ENCODE assay signal across 15 cellular contexts in the genomic region with DNA sequence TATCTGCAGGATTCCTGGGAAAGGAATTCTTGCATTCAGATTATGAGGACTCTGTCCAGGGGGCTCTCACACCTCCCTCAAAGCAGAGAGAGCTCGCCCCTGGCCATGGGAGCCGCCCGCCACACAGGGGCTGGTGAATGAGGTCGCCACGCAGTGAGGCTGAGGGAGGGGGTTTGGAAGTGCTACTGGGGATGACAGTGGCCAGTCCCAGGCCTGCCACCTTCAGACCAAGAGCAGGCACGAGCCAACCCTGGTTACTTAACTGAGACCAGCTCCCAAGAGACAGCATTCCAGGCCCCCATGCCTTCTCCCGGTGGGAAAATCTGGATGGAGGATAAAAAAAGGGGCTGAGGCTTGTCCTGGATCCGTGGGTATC. TPM values are rescaled to one million over a fixed set of nuclear protein-coding genes. Genes with fewer than 3 reads are reported as not detected.
DNase-seq lines count a peak whose midpoint lies in the region; ATAC-seq, FAIRE-seq and TF ChIP-seq lines count a peak whose summit lies in the region.
"Had no signal": no experiment of that assay in that cellular context is flagged by ENCODE, and none has a peak within 500 bp of the region (broad histone marks: within the 10 kb centered on the region; RNA-seq: fewer than 3 reads in every experiment).

No MANE protein-coding gene starts in this region.

- no peaks in the 10 kb centered on the region for H3K79me1 ChIP-seq in IMR-90 (ENCODE audit: low read depth in 1 of 2, low read length in 2 of 2)

- no peak overlapping the region for H3K23ac ChIP-seq in IMR-90 (ENCODE audit: low read depth, low read length)

- H2BK120ac ChIP-seq in IMR-90 (ENCODE audit: low read depth, low read length), result no peak overlapping the region

- intact Hi-C loops in IMR-90 (cut with micrococcal nuclease), result no loop called here

- no peaks in the 10 kb centered on the region; the same call in 1 of the 2 replicates for H4K20me1 ChIP-seq in IMR-90 (ENCODE audit: insufficient read depth, low read length)

- H2AFZ ChIP-seq in IMR-90 (replicated peaks; ENCODE audit: low read length, poor library complexity), result no peak overlapping the region

- TF ChIP-seq CTCF in IMR-90 (conservative IDR thresholded peaks at IDR 0.05; ENCODE audit: low read depth, low read length) (no peak), tibial nerve (IDR thresholded peaks at IDR 0.05) (no peak), D721Med (IDR thresholded peaks at IDR 0.05; ENCODE audit: insufficient read depth, missing control alignments) (no peak)

- no TSS peak for BruUV-seq in IMR-90 (replicated peaks; lab: Mats Ljungman, UMichigan)

- CTCF ChIA-PET in IMR-90 (lab: Yijun Ruan, JAX), result interaction anchor here (1.0 kb wide), 1 partner anchor 9 kb away, joined by 3 read pairs; no protein-coding TSS in a partner anchor

- no peak overlapping the region for H4K5ac ChIP-seq in IMR-90 (ENCODE audit: low read depth, low read length)

- ATAC-seq in IMR-90 (ENCODE audit: low read depth), result 0 out of 2 replicates have a peak, but pooled peaks have one; percentile 11

- no peak overlapping the region for H3K14ac ChIP-seq in IMR-90 (replicated peaks; ENCODE audit: low read depth, low read length)

- no peak overlapping the region for H3K9ac ChIP-seq in IMR-90 (ENCODE audit: low read depth, low read length)
- H3K9ac ChIP-seq in duodenal mucosa (ENCODE audit: low read depth in 1 of 2, low read length in 2 of 2), result no peak overlapping the region

- in situ Hi-C loops in IMR-90 (cut with MboI; ENCODE audit: low sequenced_read_pairs), result no loop called here

- H3K27me3 ChIP-seq in IMR-90 (ENCODE audit: control insufficient read depth, insufficient read depth, low read length), result no peaks in the 10 kb centered on the region
- no peaks in the 10 kb centered on the region for H3K27me3 ChIP-seq in duodenal mucosa (ENCODE audit: control insufficient read depth in 1 of 2, insufficient read depth in 2 of 2, low read length in 2 of 2)
- no peaks in the 10 kb centered on the region for H3K27me3 ChIP-seq in muscle layer of duodenum (ENCODE audit: low read depth, low read length)
- no peaks in the 10 kb centered on the region for H3K27me3 ChIP-seq in tibial nerve
- H3K27me3 ChIP-seq: SJCRH30 had no signal

- no peak overlapping the region for H3K4me2 ChIP-seq in IMR-90 (ENCODE audit: low read depth, low read length)

- no peak for FAIRE-seq in D721Med (lab: Jason Lieb, UNC)
- FAIRE-seq: GM19239 had no signal

- no peak overlapping the region for H3K56ac ChIP-seq in IMR-90 (ENCODE audit: extremely low read depth, insufficient read depth, low read length)

- 83% methylated on average over 1 of the region's 8 CpGs; no CpG with 5 or more reads in 1 of the 2 experiments for WGBS in IMR-90 (ENCODE audit: extremely low coverage in 2 of 2, insufficient read length in 1 of 2), 2 experiments
- 76 to 85% methylated on average over 8 of the region's 8 CpGs for WGBS in tibial nerve, 2 donors

- TF ChIP-seq RAD21 in IMR-90 (IDR thresholded peaks at IDR 0.05; ENCODE audit: low read length), result no peak

- H2BK20ac ChIP-seq in IMR-90 (ENCODE audit: low read depth, low read length), result no peak overlapping the region

- no peak overlapping the region for H4K91ac ChIP-seq in IMR-90 (ENCODE audit: insufficient read depth, low read depth, low read length)

- TF ChIP-seq POLR2A in IMR-90 (IDR thresholded peaks at IDR 0.05; ENCODE audit: low read depth, low read length) (no peak), tibial nerve (IDR thresholded peaks at IDR 0.05) (no peak)

- H3K9me3 ChIP-seq in IMR-90 (ENCODE audit: control insufficient read depth, insufficient read depth, low read length) (no peaks in the 10 kb centered on the region), duodenal mucosa (ENCODE audit: control insufficient read depth in 1 of 2, low read length in 2 of 2) (no peaks in the 10 kb centered on the region), muscle layer of duodenum (ENCODE audit: control insufficient read depth in 1 of 2, low read length in 2 of 2) (no peaks in the 10 kb centered on the region), tibial nerve (no peaks in the 10 kb centered on the region)
- H3K9me3 ChIP-seq: SJCRH30 had no signal

- H3K4me3 ChIP-seq in IMR-90 (ENCODE audit: insufficient read depth, low read depth, low read length) (no peak overlapping the region), duodenal mucosa (ENCODE audit: low read depth in 1 of 2, low read length in 2 of 2) (no peak overlapping the region), muscle layer of duodenum (ENCODE audit: low read depth in 1 of 2, low read length in 2 of 2) (no peak overlapping the region), tibial nerve (no peak overlapping the region)
- H3K4me3 ChIP-seq: SJCRH30 had no signal

- TF ChIP-seq EP300 in tibial nerve (IDR thresholded peaks at IDR 0.05), result no peak

- H4K8ac ChIP-seq in IMR-90 (ENCODE audit: low read depth in 2 of 2, low read length in 2 of 2), result no peak overlapping the region

- H3K4ac ChIP-seq in IMR-90 (ENCODE audit: low read depth, low read length), result no peak overlapping the region

- H2AK9ac ChIP-seq in IMR-90 (replicated peaks; ENCODE audit: low read depth, low read length, poor library complexity), result no peak overlapping the region

- DNase-seq in IMR-90 (no peak), tibial nerve (ENCODE audit: low spot score in 2 of 2) (no peak), D721Med (ENCODE audit: insufficient read length, low spot score) (no peak), OCI-M1 (lab: John Stamatoyannopoulos, UW) (no peak), SK-N-DZ (ENCODE audit: low spot score) (no peak)
- DNase-seq: EL, KBM-7, MV-4-11, NCI-H1930, NCI-H526 treated with DMSO at 0.1 percent for 48 hours, SJCRH30 had no signal

- peaks cover 20% of the 10 kb centered on the region for H3K36me3 ChIP-seq in IMR-90 (ENCODE audit: control insufficient read depth, insufficient read depth, low read length)
- H3K36me3 ChIP-seq in duodenal mucosa (ENCODE audit: control insufficient read depth in 1 of 2, insufficient read depth in 2 of 2, low read length in 2 of 2), result peaks cover 0 to 13% of the 10 kb centered on the region in 2 donors
- H3K36me3 ChIP-seq in muscle layer of duodenum (ENCODE audit: control insufficient read depth in 1 of 2, insufficient read depth in 2 of 2, low read length in 2 of 2), result peaks cover 4 to 17% of the 10 kb centered on the region in 2 donors
- peaks cover 0 to 43% (median 0%) of the 10 kb centered on the region in 3 donors for H3K36me3 ChIP-seq in tibial nerve

- H2BK15ac ChIP-seq in IMR-90 (ENCODE audit: low read depth, low read length), result no peak overlapping the region

- H3K18ac ChIP-seq in IMR-90 (ENCODE audit: low read depth, low read length), result no peak overlapping the region

- POLR2A ChIA-PET in IMR-90 (lab: Charles Lee; ENCODE audit: unreplicated experiment), result no interaction called here

- no peak overlapping the region for H3K27ac ChIP-seq in IMR-90 (ENCODE audit: insufficient read depth, low read length)
- H3K27ac ChIP-seq in duodenal mucosa (ENCODE audit: low read depth, low read length), result peak overlapping the region; percentile 33
- H3K27ac ChIP-seq in muscle layer of duodenum (ENCODE audit: low read length), result peak overlapping the region; percentile 23
- peak overlapping the region in 3 of 4 donors; percentile 45 to 71 (median 60) for H3K27ac ChIP-seq in tibial nerve
- H3K27ac ChIP-seq: RWPE1, SJCRH30 had no signal

- no peak overlapping the region for H2AK5ac ChIP-seq in IMR-90 (ENCODE audit: low read depth, low read length)

- H3K4me1 ChIP-seq in IMR-90 (ENCODE audit: control insufficient read depth, insufficient read depth, low read length) (no peaks in the 10 kb centered on the region; the same call in 1 of the 2 replicates), duodenal mucosa (ENCODE audit: control insufficient read depth in 1 of 2, insufficient read depth in 2 of 2, low read length in 2 of 2) (peaks cover 37 to 47% of the 10 kb centered on the region in 2 donors), muscle layer of duodenum (ENCODE audit: control insufficient read depth in 1 of 2, insufficient read depth in 2 of 2, low read length in 2 of 2) (peaks cover 8 to 11% of the 10 kb centered on the region in 2 donors), tibial nerve (peaks cover 0 to 60% (median 31%) of the 10 kb centered on the region in 4 donors)

- H3K9me1 ChIP-seq in IMR-90 (ENCODE audit: insufficient read depth, low read length), result peaks cover 8% of the 10 kb centered on the region

- dilution Hi-C loops in IMR-90 (cut with HindIII; ENCODE audit: low sequenced_read_pairs, unreplicated experiment), result no loop called here

- H2BK5ac ChIP-seq in IMR-90 (ENCODE audit: low read depth, low read length, poor library complexity, severe bottlenecking), result no peak overlapping the region

TF ChIP-seq in IMR-90, 13 proteins besides CTCF, POLR2A, EP300 and RAD21 (continues in another document):
- TF ChIP-seq NFE2L2 (IDR thresholded peaks at IDR 0.05; ENCODE audit: low read depth, low read length), result no peak
- TF ChIP-seq, protein P1, sequence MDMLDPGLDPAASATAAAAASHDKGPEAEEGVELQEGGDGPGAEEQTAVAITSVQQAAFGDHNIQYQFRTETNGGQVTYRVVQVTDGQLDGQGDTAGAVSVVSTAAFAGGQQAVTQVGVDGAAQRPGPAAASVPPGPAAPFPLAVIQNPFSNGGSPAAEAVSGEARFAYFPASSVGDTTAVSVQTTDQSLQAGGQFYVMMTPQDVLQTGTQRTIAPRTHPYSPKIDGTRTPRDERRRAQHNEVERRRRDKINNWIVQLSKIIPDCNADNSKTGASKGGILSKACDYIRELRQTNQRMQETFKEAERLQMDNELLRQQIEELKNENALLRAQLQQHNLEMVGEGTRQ (IDR thresholded peaks at IDR 0.05; ENCODE audit: low read depth, low read length), result no peak
- no peak for TF ChIP-seq FOS (IDR thresholded peaks at IDR 0.05; ENCODE audit: low read depth, low read length)
- no peak for TF ChIP-seq CEBPB (IDR thresholded peaks at IDR 0.05; ENCODE audit: low read depth, low read length)
- TF ChIP-seq CHD1 (IDR thresholded peaks at IDR 0.05; ENCODE audit: low read depth, low read length), result no peak
- no peak for TF ChIP-seq BHLHE40 (IDR thresholded peaks at IDR 0.05; ENCODE audit: low read depth, low read length)
- no peak for TF ChIP-seq MAZ (IDR thresholded peaks at IDR 0.05; ENCODE audit: borderline replicate concordance, low read depth, low read length)
- TF ChIP-seq SMC3 (IDR thresholded peaks at IDR 0.05; ENCODE audit: low read depth, low read length), result no peak
- no peak for TF ChIP-seq MXI1 (IDR thresholded peaks at IDR 0.05; ENCODE audit: borderline replicate concordance, low read depth, low read length)

RNA-seq across cellular contexts. Expression of a gene that starts 43.4 kb away (rescaled TPM):
- total RNA-seq in IMR-90 (2012; rRNA removed) (3.6 and 3.8 TPM in 2 replicates), tibial nerve (10 to 100 TPM; 28.5 to 52.5 (median 30.2) TPM)
- polyA plus RNA-seq in IMR-90 (2012; rRNA removed), result 4.7 and 5.1 TPM in 2 replicates
- 6.1 and 6.7 TPM in 2 replicates for polyA plus RNA-seq in IMR-90 (2012; cell fraction: cytosol; rRNA removed)
- polyA plus RNA-seq in IMR-90 (2012; cell fraction: nucleus; rRNA removed; ENCODE audit: low replicate concordance), result 2.3 and 2.4 TPM in 2 replicates
- 0.08 and 0.97 TPM in 2 replicates for polyA plus RNA-seq in SK-N-DZ (2014; cell fraction: cytosol; rRNA removed)
- polyA plus RNA-seq in SK-N-DZ (2014; cell fraction: nucleus; rRNA removed), result not detected in 2 replicates
